8 cellular contexts compared by ENCODE assay signal in genomic region chr19:13881231-13881691, GRCh38. TPM values are rescaled to one million over a fixed set of nuclear protein-coding genes. Genes with fewer than 3 reads are reported as not detected.
A peak's percentile ranks its signal among the peaks of the same experiment; 100 is the strongest.
DNase-seq lines count a peak whose midpoint lies in the region; ATAC-seq and TF ChIP-seq lines count a peak whose summit lies in the region.

No MANE protein-coding gene starts in this region.

- no peaks in the 10 kb centered on the region for H3K9me3 ChIP-seq in uterus

- DNase-seq in stimulated activated CD4-positive, alpha-beta T cell treated with anti-CD3 and anti-CD28 coated beads, Interleukin-15, amount 100 ng/mL, for 24 hours, result peak; percentile 36
- no peak for DNase-seq in stimulated activated CD4-positive, alpha-beta T cell treated with anti-CD3 and anti-CD28 coated beads, Interleukin-4, amount 100 ng/mL, for 24 hours
- no peak for DNase-seq in mesothelial cell of epicardium (ENCODE audit: low spot score in 2 of 2, unreplicated experiment in 2 of 2)
- no peak for DNase-seq in uterus
- no peak for DNase-seq in amniotic stem cell (lab: John Stamatoyannopoulos, UW)
- DNase-seq in DMS53 treated with DMSO at 0.1 percent for 48 hours (lab: John Stamatoyannopoulos, UW; ENCODE audit: unreplicated experiment), result no peak

- H3K36me3 ChIP-seq in uterus, result no peaks in the 10 kb centered on the region

- intact Hi-C loops in uterus (cut with DNase I; ENCODE audit: low total_unique reads), result no loop called here

- H3K4me1 ChIP-seq in uterus, result no peaks in the 10 kb centered on the region

- H3K27ac ChIP-seq in uterus, result peak overlapping the region; percentile 79 to 83

- H3K36me3 Mint-ChIP-seq in activated naive CD4-positive, alpha-beta T cell treated with anti-CD3 and anti-CD28 coated beads, Interleukin-2, amount 50 U/mL, for 24 hours, result no peaks in the 10 kb centered on the region
- H3K36me3 Mint-ChIP-seq in mesothelial cell of epicardium, result no peaks in the 10 kb centered on the region

- H3K4me1 Mint-ChIP-seq in activated naive CD4-positive, alpha-beta T cell treated with anti-CD3 and anti-CD28 coated beads, Interleukin-2, amount 50 U/mL, for 24 hours, result peaks cover 38% of the 10 kb centered on the region
- peaks cover 38% of the 10 kb centered on the region for H3K4me1 Mint-ChIP-seq in mesothelial cell of epicardium

- no peaks in the 10 kb centered on the region for H3K27me3 ChIP-seq in uterus

- H3K4me3 Mint-ChIP-seq in activated naive CD4-positive, alpha-beta T cell treated with anti-CD3 and anti-CD28 coated beads, Interleukin-2, amount 50 U/mL, for 24 hours, result no peak overlapping the region
- no peak overlapping the region for H3K4me3 Mint-ChIP-seq in mesothelial cell of epicardium

- TF ChIP-seq CTCF in mesothelial cell of epicardium (IDR thresholded peaks at IDR 0.05; ENCODE audit: unreplicated experiment) (no peak), uterus (IDR thresholded peaks at IDR 0.05) (no peak)

- H3K4me3 ChIP-seq in uterus, result no peak overlapping the region

- no peaks in the 10 kb centered on the region for H3K9me3 Mint-ChIP-seq in activated naive CD4-positive, alpha-beta T cell treated with anti-CD3 and anti-CD28 coated beads, Interleukin-2, amount 50 U/mL, for 24 hours
- no peaks in the 10 kb centered on the region for H3K9me3 Mint-ChIP-seq in mesothelial cell of epicardium

- no peak for TF ChIP-seq POLR2A in uterus (IDR thresholded peaks at IDR 0.05)

- no peaks in the 10 kb centered on the region for H3K27me3 Mint-ChIP-seq in activated naive CD4-positive, alpha-beta T cell treated with anti-CD3 and anti-CD28 coated beads, Interleukin-2, amount 50 U/mL, for 24 hours
- no peaks in the 10 kb centered on the region for H3K27me3 Mint-ChIP-seq in mesothelial cell of epicardium (ENCODE audit: low read depth)

- no peak for ATAC-seq in HG02852 (IDR thresholded peaks at IDR 0.05; ENCODE audit: unreplicated experiment)

- peak overlapping the region; percentile 30 for H3K27ac Mint-ChIP-seq in activated naive CD4-positive, alpha-beta T cell treated with anti-CD3 and anti-CD28 coated beads, Interleukin-2, amount 50 U/mL, for 24 hours
- H3K27ac Mint-ChIP-seq in mesothelial cell of epicardium, result peak overlapping the region; percentile 79

RNA-seq across cellular contexts. Expression of gene NANOS3, which starts 4.3 kb away (rescaled TPM):
- total RNA-seq in mesothelial cell of epicardium, result 4.9 to 8.6 TPM (median 8.2 TPM) in 3 replicates
- total RNA-seq in uterus, result 1 to 10 TPM in 1 of 4 donors, not detected in 3; 1.2 TPM

RNA-seq across cellular contexts. Expression of gene BRME1, which starts 24.7 kb away (rescaled TPM):
- total RNA-seq in mesothelial cell of epicardium, result 6.3 to 7.2 TPM (median 7.0 TPM) in 3 replicates
- total RNA-seq in uterus, result 1 to 10 TPM in 3 of 4 donors, not detected in 1; 4.8 to 7.7 (median 5.8) TPM

RNA-seq across cellular contexts. Expression of gene CC2D1A, which starts 24.7 kb away (rescaled TPM):
- total RNA-seq in mesothelial cell of epicardium (59.2 to 66.0 TPM (median 62.8 TPM) in 3 replicates), uterus (10 to 100 TPM in 2 of 4 donors, 1 to 10 TPM in 2; 3.2 to 44.4 (median 13.2) TPM)

RNA-seq across cellular contexts. Expression of gene PODNL1, which starts 57.0 kb away (rescaled TPM):
- total RNA-seq in mesothelial cell of epicardium (0.20 to 1.0 TPM (median 0.75 TPM) in 3 replicates), uterus (under 1 TPM in 2 of 4 donors, not detected in 2; 0.55 to 0.98 TPM)
